In genomic region chr11:94734563-94735275, GRCh38 we compare ENCODE assay signal across 1 cellular context.
TF ChIP-seq lines count a peak whose summit lies in the region.

No MANE protein-coding gene starts in this region.

TF ChIP-seq in H1, 55 proteins besides CTCF, POLR2A, EP300 and RAD21 (continued from another document):
- 0 out of 2 replicates have a peak, but pooled peaks have one; percentile 34 for TF ChIP-seq YY1 (IDR thresholded peaks at IDR 0.05; ENCODE audit: low read depth, low read length)
- TF ChIP-seq E2F6 (IDR thresholded peaks at IDR 0.05): no peak
- no peak for TF ChIP-seq RNF2 (IDR thresholded peaks at IDR 0.05; ENCODE audit: borderline replicate concordance, low read depth, low read length, missing control alignments, poor library complexity, severe bottlenecking)
- peak; percentile 27; the same call in 1 of the 2 replicates for TF ChIP-seq JUN (IDR thresholded peaks at IDR 0.05; ENCODE audit: low read depth, low read length)
- peak; percentile 93 for TF ChIP-seq CTBP2 (IDR thresholded peaks at IDR 0.05; ENCODE audit: borderline replicate concordance, insufficient read depth, insufficient read length, low read length)
- no peak for TF ChIP-seq MAX (IDR thresholded peaks at IDR 0.05)
- no peak for TF ChIP-seq NRF1 (IDR thresholded peaks at IDR 0.05; ENCODE audit: low read depth, low read length)
- TF ChIP-seq CBX8 (IDR thresholded peaks at IDR 0.05; ENCODE audit: borderline replicate concordance, low read depth, low read length): no peak
- TF ChIP-seq SP4 (IDR thresholded peaks at IDR 0.05; ENCODE audit: low read length): no peak
- no peak for TF ChIP-seq SP2 (IDR thresholded peaks at IDR 0.05; ENCODE audit: low read length)
- TF ChIP-seq JUND (IDR thresholded peaks at IDR 0.05; ENCODE audit: low read length): peak; percentile 82
- TF ChIP-seq BACH1 (IDR thresholded peaks at IDR 0.05; ENCODE audit: low read length): peak; percentile 36
- TF ChIP-seq POLR2AphosphoS5 (IDR thresholded peaks at IDR 0.05; ENCODE audit: low read depth, low read length): no peak
- no peak for TF ChIP-seq CREB1 (IDR thresholded peaks at IDR 0.05)
- TF ChIP-seq SIRT6 (IDR thresholded peaks at IDR 0.05; ENCODE audit: low read length): no peak
- no peak for TF ChIP-seq RFX5 (IDR thresholded peaks at IDR 0.05; ENCODE audit: borderline replicate concordance, low read depth, low read length)
- TF ChIP-seq ATF2 (IDR thresholded peaks at IDR 0.05; ENCODE audit: low read length): no peak
- TF ChIP-seq NANOG (IDR thresholded peaks at IDR 0.05; ENCODE audit: insufficient read depth, low read depth, low read length, poor library complexity, severe bottlenecking): peak; percentile 66
- TF ChIP-seq KDM5A (IDR thresholded peaks at IDR 0.05; ENCODE audit: low read length): no peak
- TF ChIP-seq MAFK (IDR thresholded peaks at IDR 0.05; ENCODE audit: low read depth, low read length): peak; percentile 68; the same call in 1 of the 2 replicates
- TF ChIP-seq HDAC2 (IDR thresholded peaks at IDR 0.05; ENCODE audit: borderline replicate concordance in 1 of 2, low read depth in 2 of 2, low read length in 2 of 2): peak in 1 of 2 experiments; percentile 84; a peak in 1 of 4 replicates
- no peak for TF ChIP-seq SAP30 (IDR thresholded peaks at IDR 0.05; ENCODE audit: insufficient read depth, insufficient replicate concordance, low read length)
- TF ChIP-seq SIN3A (conservative IDR thresholded peaks at IDR 0.05 in 1 of 2, IDR thresholded peaks at IDR 0.05 in 1 of 2; ENCODE audit: low read depth in 1 of 2, low read length in 2 of 2): no peak
- no peak for TF ChIP-seq BRCA1 (IDR thresholded peaks at IDR 0.05; ENCODE audit: low read depth, low read length)
